19 cellular contexts compared by ENCODE assay signal in genomic region chr4:130110760-130111159, GRCh38.
DNase-seq lines count a peak whose midpoint lies in the region; ATAC-seq and TF ChIP-seq lines count a peak whose summit lies in the region.
"Had no signal": no experiment of that assay in that cellular context is flagged by ENCODE, and none has a peak within 500 bp of the region (broad histone marks: within the 10 kb centered on the region; RNA-seq: fewer than 3 reads in every experiment).

No MANE protein-coding gene starts in this region.

- peaks cover 2% of the 10 kb centered on the region for H3K27me3 Mint-ChIP-seq in neural progenitor cell (ENCODE audit: insufficient read depth, low read depth)
- H3K27me3 Mint-ChIP-seq: B cell had no signal

- intact Hi-C loops in right lobe of liver (cut with DNase I): no loop called here

- no peaks in the 10 kb centered on the region for H3K79me2 ChIP-seq in neural progenitor cell (ENCODE audit: low read depth)

- no peak overlapping the region for H3K27ac ChIP-seq in WERI-Rb-1
- H3K27ac ChIP-seq in neural progenitor cell: no peak overlapping the region
- H3K27ac ChIP-seq in right lobe of liver: no peak overlapping the region

- H3K9me3 ChIP-seq in WERI-Rb-1 (ENCODE audit: severe bottlenecking): no peaks in the 10 kb centered on the region
- no peaks in the 10 kb centered on the region for H3K9me3 ChIP-seq in neural progenitor cell (ENCODE audit: low read depth)
- H3K9me3 ChIP-seq in right lobe of liver: no peaks in the 10 kb centered on the region
- H3K9me3 ChIP-seq: MG63 had no signal

- TF ChIP-seq CTCF in WERI-Rb-1 (IDR thresholded peaks at IDR 0.05; ENCODE audit: low read depth, low read length) (no peak), neural progenitor cell (IDR thresholded peaks at IDR 0.05) (no peak), right lobe of liver (IDR thresholded peaks at IDR 0.05) (no peak)

- no peaks in the 10 kb centered on the region for H4K20me1 ChIP-seq in neural progenitor cell (ENCODE audit: low read depth)

- H3K4me2 ChIP-seq in neural progenitor cell: no peak overlapping the region

- H3K4me3 ChIP-seq in H7 (ENCODE audit: insufficient read depth, low read depth, low read length) (no peak overlapping the region), WERI-Rb-1 (ENCODE audit: low read depth, low read length) (no peak overlapping the region), neural progenitor cell (no peak overlapping the region), right lobe of liver (no peak overlapping the region)
- H3K4me3 ChIP-seq: MG63 had no signal

- no peaks in the 10 kb centered on the region for H3F3A ChIP-seq in neural progenitor cell (ENCODE audit: low read depth)

- peaks cover 27% of the 10 kb centered on the region for H3K4me1 Mint-ChIP-seq in neural progenitor cell
- H3K4me1 Mint-ChIP-seq: B cell had no signal

- 40% methylated on average over 1 of the region's 1 CpG for WGBS in right lobe of liver (ENCODE audit: insufficient coverage, low coverage, low lambda C conversion rate, missing lambda C conversion rate)

- peaks cover 17% of the 10 kb centered on the region for H3K9me3 Mint-ChIP-seq in neural progenitor cell

- H3K27me3 ChIP-seq in H7 (ENCODE audit: control insufficient read depth, insufficient read depth, low read length) (no peaks in the 10 kb centered on the region), WERI-Rb-1 (ENCODE audit: insufficient read depth, low read depth, severe bottlenecking) (no peaks in the 10 kb centered on the region), neural progenitor cell (no peaks in the 10 kb centered on the region), right lobe of liver (no peaks in the 10 kb centered on the region)
- H3K27me3 ChIP-seq: MG63 had no signal

- H3K27ac Mint-ChIP-seq in neural progenitor cell: peak overlapping the region; percentile 89
- H3K27ac Mint-ChIP-seq: B cell had no signal

- peak overlapping the region; percentile 4 for H2AFZ ChIP-seq in neural progenitor cell (replicated peaks)

- H3K4me3 Mint-ChIP-seq in neural progenitor cell: no peak overlapping the region
- H3K4me3 Mint-ChIP-seq: B cell had no signal

- TF ChIP-seq POLR2A in right lobe of liver (IDR thresholded peaks at IDR 0.05): no peak

- DNase-seq in NCI-H1105 treated with DMSO at 0.1 percent for 48 hours (lab: John Stamatoyannopoulos, UW) (peak; percentile 3), NCI-H1105 (lab: John Stamatoyannopoulos, UW) (no peak), H7 (peak; percentile 12), WERI-Rb-1 (peak; percentile 17), neural progenitor cell (ENCODE audit: low spot score) (peak; percentile 22), right lobe of liver (no peak), NCI-H510A (lab: John Stamatoyannopoulos, UW) (no peak)
- DNase-seq in stimulated activated CD4-positive, alpha-beta T cell treated with anti-CD3 and anti-CD28 coated beads, Interleukin-1b, Interleukin-23, amount 100 ng/mL, for 48 hours: no peak
- DNase-seq: DND-41, MG63, NCI-H1048, NCI-H146, NCI-H2029, NCI-H2171, NCI-H345, NCI-H526 had no signal

- no peak overlapping the region for H3K9ac ChIP-seq in neural progenitor cell

- no peak for ATAC-seq in right lobe of liver
- ATAC-seq: Panc1, SK-N-SH treated with all-trans-retinoic acid at 6 μM for 48 hours had no signal

- H3K36me3 Mint-ChIP-seq in neural progenitor cell: peaks cover 2% of the 10 kb centered on the region

- H3K4me1 ChIP-seq in neural progenitor cell (peaks cover 11% of the 10 kb centered on the region), right lobe of liver (no peaks in the 10 kb centered on the region)

- no peaks in the 10 kb centered on the region for H3K36me3 ChIP-seq in H7 (replicated peaks; ENCODE audit: control insufficient read depth, insufficient read depth, low read length)
- H3K36me3 ChIP-seq in WERI-Rb-1: no peaks in the 10 kb centered on the region
- no peaks in the 10 kb centered on the region for H3K36me3 ChIP-seq in neural progenitor cell
- H3K36me3 ChIP-seq in right lobe of liver: no peaks in the 10 kb centered on the region
- H3K36me3 ChIP-seq: MG63 had no signal

Comparison
In these comparisons a context has a peak if more than half of its experiments do, and no peak if none do; other contexts are left out.
1. DNase-seq: peak in NCI-H1105 treated with DMSO at 0.1 percent for 48 hours (single experiment), H7 (single experiment), WERI-Rb-1 (single experiment) and neural progenitor cell (single experiment); none in NCI-H1105 (single experiment), right lobe of liver (0 of 3), NCI-H510A (single experiment) and stimulated activated CD4-positive, alpha-beta T cell treated with anti-CD3 and anti-CD28 coated beads, Interleukin-1b, Interleukin-23, amount 100 ng/mL, for 48 hours (single experiment).